ENCODE assay signal across 26 cellular contexts in the genomic region with DNA sequence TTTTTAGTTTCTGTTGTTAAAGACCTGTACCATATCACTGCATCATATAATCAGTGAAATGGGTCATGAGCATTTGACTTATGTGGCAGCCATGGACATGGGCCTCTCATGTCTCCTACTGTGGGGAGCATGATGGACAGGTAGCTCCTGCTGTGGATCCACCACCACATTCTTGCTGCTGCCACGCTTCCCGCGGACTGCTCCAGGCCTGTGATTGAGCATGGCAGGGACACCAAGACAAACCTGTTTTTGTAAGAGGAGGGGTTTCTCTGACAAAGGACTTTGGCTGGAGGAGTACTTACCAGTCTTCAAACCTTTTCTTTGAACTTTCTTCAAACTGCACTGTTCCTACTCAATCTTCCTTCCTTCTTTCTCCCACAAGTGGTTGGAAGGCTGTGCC. TPM values are rescaled to one million over a fixed set of nuclear protein-coding genes. Genes with fewer than 3 reads are reported as not detected.
"Had no signal": no experiment of that assay in that cellular context is flagged by ENCODE, and none has a peak within 500 bp of the region (broad histone marks: within the 10 kb centered on the region; RNA-seq: fewer than 3 reads in every experiment).

No MANE protein-coding gene starts in this region.

- H3K4me1 Mint-ChIP-seq: activated B cell treated with CpG ODN at 0.5 μM for 24 hours; activated T-helper 17 cell treated with anti-CD3 and anti-CD28 coated beads, Interleukin-2, amount 50 U/mL, for 72 hours; T-helper 17 cell had no signal

- H3K36me3 ChIP-seq: brain microvascular endothelial cell, cardiac muscle cell, Peyer's patch, SJCRH30 had no signal

- ATAC-seq: activated T-helper 17 cell treated with anti-CD3 and anti-CD28 coated beads, Interleukin-2, amount 50 U/mL, for 72 hours; T-helper 17 cell had no signal

- H3K4me2 ChIP-seq: SK-N-SH had no signal

- DNase-seq: activated B cell treated with CpG ODN at 0.5 μM for 24 hours; activated CD4-positive, alpha-beta memory T cell treated with anti-CD3 and anti-CD28 coated beads, Interleukin-2, amount 10 ng/mL, durations not matched to agents 7 days and 5 days; activated CD4-positive, alpha-beta T cell treated with anti-CD3 and anti-CD28 coated beads, Interleukin-2, amount 50 U/mL, for 1 hour; activated gamma-delta T cell; activated naive CD4-positive, alpha-beta T cell treated with anti-CD3 and anti-CD28 coated beads for 36 hours; activated T-cell treated with anti-CD3 and anti-CD28 coated beads for 4 hours; activated T-cell treated with anti-CD3 and anti-CD28 coated beads, Interleukin-2, amount 50 U/mL, for 48 hours; amygdala; brain microvascular endothelial cell; Kasumi-1; NCI-H146; NCI-H187 treated with DMSO at 0.1 percent for 48 hours; NCI-H2081 treated with DMSO at 0.1 percent for 48 hours; NCI-H446; NCI-H524; Peyer's patch; Right ventricle myocardium superior; SJCRH30; SK-N-SH; T-helper 17 cell; T-helper 9 cell had no signal

- H3K27me3 ChIP-seq: brain microvascular endothelial cell, cardiac muscle cell, Peyer's patch, SJCRH30 had no signal

- H3K27ac ChIP-seq: brain microvascular endothelial cell, cardiac muscle cell, Peyer's patch, RWPE1, SJCRH30 had no signal

- H3K9me2 ChIP-seq: SK-N-SH had no signal

- H3K9me3 ChIP-seq: Peyer's patch, SJCRH30, SK-N-SH had no signal

- H3K4me3 Mint-ChIP-seq: activated B cell treated with CpG ODN at 0.5 μM for 24 hours; activated CD4-positive, alpha-beta memory T cell treated with anti-CD3 and anti-CD28 coated beads, Interleukin-2, amount 10 ng/mL, durations not matched to agents 7 days and 5 days; activated naive CD4-positive, alpha-beta T cell treated with anti-CD3 and anti-CD28 coated beads for 36 hours; activated naive CD8-positive, alpha-beta T cell; activated T-helper 17 cell treated with anti-CD3 and anti-CD28 coated beads, Interleukin-2, amount 50 U/mL, for 72 hours; T-helper 17 cell had no signal

- H3K9me3 Mint-ChIP-seq: activated B cell treated with CpG ODN at 0.5 μM for 24 hours; activated CD4-positive, alpha-beta memory T cell treated with anti-CD3 and anti-CD28 coated beads, Interleukin-2, amount 10 ng/mL, durations not matched to agents 7 days and 5 days; activated naive CD4-positive, alpha-beta T cell treated with anti-CD3 and anti-CD28 coated beads for 36 hours; activated T-helper 17 cell treated with anti-CD3 and anti-CD28 coated beads, Interleukin-2, amount 50 U/mL, for 72 hours had no signal

- H3K27ac Mint-ChIP-seq: activated B cell treated with CpG ODN at 0.5 μM for 24 hours; activated CD4-positive, alpha-beta memory T cell treated with anti-CD3 and anti-CD28 coated beads, Interleukin-2, amount 10 ng/mL, durations not matched to agents 7 days and 5 days; activated naive CD4-positive, alpha-beta T cell treated with anti-CD3 and anti-CD28 coated beads for 36 hours; activated naive CD8-positive, alpha-beta T cell; activated T-helper 17 cell treated with anti-CD3 and anti-CD28 coated beads, Interleukin-2, amount 50 U/mL, for 72 hours; T-helper 17 cell had no signal

- H3K4me1 ChIP-seq: Peyer's patch, SJCRH30 had no signal

- H3K9ac ChIP-seq: SK-N-SH had no signal

- H3K4me3 ChIP-seq: cardiac muscle cell, Peyer's patch, SJCRH30 had no signal

- H3K36me3 Mint-ChIP-seq: activated naive CD8-positive, alpha-beta T cell had no signal

RNA-seq across cellular contexts. Expression of a gene that starts 17.9 kb away (rescaled TPM):
- polyA plus RNA-seq: SK-N-SH had no signal

RNA-seq across cellular contexts. Expression of a gene that starts 20.4 kb away (rescaled TPM):
- total RNA-seq: activated B cell treated with CpG ODN at 0.5 μM for 24 hours, cardiac muscle cell, Peyer's patch, Right ventricle myocardium superior, SJCRH30, T-helper 17 cell had no signal
- polyA plus RNA-seq: cardiac muscle cell had no signal

RNA-seq across cellular contexts. Expression of a gene that starts 33.1 kb away (rescaled TPM):
- total RNA-seq: activated CD4-positive, alpha-beta memory T cell treated with anti-CD3 and anti-CD28 coated beads, Interleukin-2, amount 10 ng/mL, durations not matched to agents 7 days and 5 days; activated CD8-positive, alpha-beta memory T cell treated with anti-CD3 and anti-CD28 coated beads for 36 hours; activated naive CD4-positive, alpha-beta T cell treated with anti-CD3 and anti-CD28 coated beads for 36 hours; activated T-helper 17 cell treated with anti-CD3 and anti-CD28 coated beads, Interleukin-2, amount 50 U/mL, for 72 hours; cardiac muscle cell; SJCRH30 had no signal
- polyA plus RNA-seq: SK-N-SH had no signal
